In the genomic region with DNA sequence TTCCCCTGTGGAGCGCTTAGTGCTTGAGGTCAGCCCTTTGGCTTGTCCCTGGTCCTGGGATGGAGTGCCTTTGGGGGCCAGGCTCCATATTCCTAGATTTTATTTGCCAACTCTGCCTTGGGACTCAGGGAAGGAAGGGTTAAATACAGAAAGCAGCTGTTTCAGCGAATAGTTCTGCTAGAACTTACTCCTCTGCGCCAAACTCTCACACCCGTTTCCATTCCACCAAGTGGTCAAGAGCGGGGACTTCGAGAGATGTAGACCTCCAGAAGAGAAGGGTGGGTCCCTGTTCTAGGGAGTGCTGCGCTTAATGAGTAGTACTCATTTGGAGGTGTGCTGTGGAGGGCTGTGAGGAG, we compare ENCODE assay signal across 10 cellular contexts. TPM values are rescaled to one million over a fixed set of nuclear protein-coding genes. Genes with fewer than 3 reads are reported as not detected.
DNase-seq lines count a peak whose midpoint lies in the region; ATAC-seq and TF ChIP-seq lines count a peak whose summit lies in the region.
"Had no signal": no experiment of that assay in that cellular context is flagged by ENCODE, and none has a peak within 500 bp of the region (broad histone marks: within the 10 kb centered on the region; RNA-seq: fewer than 3 reads in every experiment).

No MANE protein-coding gene starts in this region.

- CTCF ChIA-PET in HEK293T (lab: Yijun Ruan, JAX) = interaction anchor here (0.6 to 2.7 kb wide), 12 partner anchors 14 to 215 kb away, joined by 3 to 10 read pairs (median 4); a partner anchor contains a TSS

- 73% methylated on average over 7 of the region's 7 CpGs for WGBS in hepatocyte (ENCODE audit: low lambda C conversion rate, missing lambda C conversion rate)
- WGBS in spleen, 5 donors = 73 to 85% (median 79%) methylated on average over 7 of the region's 7 CpGs

- intact Hi-C loops in spleen (cut with DNase I; ENCODE audit: low total_unique reads) = loop anchor here (5.0 kb wide), 2 partner anchors 72 to 147 kb away; no protein-coding TSS in a partner anchor

- H3K4me2 ChIP-seq in SU-DHL-6 (ENCODE audit: low read depth, low read length, poor library complexity, severe bottlenecking) (peak overlapping the region; percentile 30), hepatocyte (peak overlapping the region; percentile 19)

- H2AFZ ChIP-seq in SU-DHL-6 (ENCODE audit: low read depth, low read length, severe bottlenecking) = peak overlapping the region; percentile 97
- H2AFZ ChIP-seq in hepatocyte = no peak overlapping the region

- H3K79me2 ChIP-seq in SU-DHL-6 (ENCODE audit: insufficient read depth, low read length) (no peaks in the 10 kb centered on the region), hepatocyte (peaks cover 4% of the 10 kb centered on the region)

- H3K27ac ChIP-seq in SU-DHL-6 (ENCODE audit: low read depth, low read length) (no peak overlapping the region), hepatocyte (peak overlapping the region; percentile 86), spleen (peak overlapping the region; percentile 50 to 85 (median 71)), brain microvascular endothelial cell (no peak overlapping the region)

- ATAC-seq in GM18858 (IDR thresholded peaks at IDR 0.05; ENCODE audit: unreplicated experiment) = no peak

- H3K4me1 ChIP-seq in hepatocyte (ENCODE audit: insufficient read depth) (peaks cover 10% of the 10 kb centered on the region), spleen (peaks cover 22 to 42% (median 30%) of the 10 kb centered on the region in 6 donors)

- TF ChIP-seq POLR2A in spleen (IDR thresholded peaks at IDR 0.05) = no peak

- POLR2A ChIA-PET in HEK293T (lab: Yijun Ruan, JAX) = interaction anchor here (0.7 to 1.3 kb wide), 18 partner anchors 9 to 175 kb away, joined by 3 to 25 read pairs (median 4); a partner anchor contains a TSS

- no peaks in the 10 kb centered on the region for H4K20me1 ChIP-seq in SU-DHL-6 (ENCODE audit: low read depth, low read length)
- no peaks in the 10 kb centered on the region for H4K20me1 ChIP-seq in hepatocyte (ENCODE audit: insufficient read depth, poor library complexity, severe bottlenecking)

- H3K36me3 ChIP-seq in SU-DHL-6 (ENCODE audit: low read length) (no peaks in the 10 kb centered on the region), hepatocyte (replicated peaks; ENCODE audit: insufficient read depth, low read depth) (no peaks in the 10 kb centered on the region), spleen (peaks cover 0 to 27% (median 16%) of the 10 kb centered on the region in 6 donors), brain microvascular endothelial cell (replicated peaks) (peaks cover 25% of the 10 kb centered on the region)

- peak; percentile 32 for DNase-seq in HEK293T (ENCODE audit: extremely low spot score)
- DNase-seq in hepatocyte (ENCODE audit: low spot score) = no peak
- DNase-seq in spleen = peak; percentile 55
- DNase-seq in NCI-H446 treated with DMSO at 0.1 percent for 48 hours (lab: John Stamatoyannopoulos, UW) = no peak
- no peak for DNase-seq in brain microvascular endothelial cell
- no peak for DNase-seq in H4 (ENCODE audit: low spot score)

- H3K9me3 ChIP-seq in SU-DHL-6 (ENCODE audit: insufficient read depth, low read length) (no peaks in the 10 kb centered on the region), hepatocyte (ENCODE audit: low read depth) (no peaks in the 10 kb centered on the region), spleen (no peaks in the 10 kb centered on the region)

- H3K4me3 ChIP-seq in SU-DHL-6 (ENCODE audit: insufficient read depth, low read length, poor library complexity, severe bottlenecking) (no peak overlapping the region), hepatocyte (no peak overlapping the region), spleen (peak overlapping the region in 2 of 8 donors; percentile 30 to 69), brain microvascular endothelial cell (ENCODE audit: low read depth, low read length) (no peak overlapping the region)

- H3K27me3 ChIP-seq in SU-DHL-6 (ENCODE audit: low read length) (no peaks in the 10 kb centered on the region), hepatocyte (no peaks in the 10 kb centered on the region), spleen (replicated peaks in 1 of 7) (peaks cover 0 to 20% (median 0%) of the 10 kb centered on the region in 7 donors), brain microvascular endothelial cell (replicated peaks) (no peaks in the 10 kb centered on the region)

- in situ Hi-C loops in brain microvascular endothelial cell (cut with HindIII; ENCODE audit: low pct_ligation_motif_present, low sequenced_read_pairs) = no loop called here

- H3K9me2 ChIP-seq in SU-DHL-6 (replicated peaks; ENCODE audit: insufficient read depth, low read length) (no peaks in the 10 kb centered on the region), hepatocyte (replicated peaks; ENCODE audit: insufficient read depth) (no peaks in the 10 kb centered on the region)

- no peaks in the 10 kb centered on the region for H3F3A ChIP-seq in SU-DHL-6 (ENCODE audit: insufficient read depth)

- no peak for TF ChIP-seq CTCF in SU-DHL-6 (IDR thresholded peaks at IDR 0.05; ENCODE audit: insufficient read depth, low read length, poor library complexity, severe bottlenecking)
- TF ChIP-seq CTCF in hepatocyte (IDR thresholded peaks at IDR 0.05; ENCODE audit: poor library complexity) = no peak
- TF ChIP-seq CTCF in spleen (IDR thresholded peaks at IDR 0.05 in 8 of 11, conservative IDR thresholded peaks at IDR 0.05 in 3 of 11) = no peak
- TF ChIP-seq CTCF in brain microvascular endothelial cell (IDR thresholded peaks at IDR 0.05; ENCODE audit: low read depth, low read length, missing control alignments) = no peak

- H3K9ac ChIP-seq in SU-DHL-6 (ENCODE audit: low read length) = no peak overlapping the region

TF ChIP-seq in HEK293T, 16 proteins besides CTCF, POLR2A, EP300 and RAD21:
- TF ChIP-seq FOXK2 (IDR thresholded peaks at IDR 0.05) (no peak), L3MBTL2 (conservative IDR thresholded peaks at IDR 0.05) (no peak), FOXM1 (IDR thresholded peaks at IDR 0.05; ENCODE audit: borderline replicate concordance) (no peak), LEF1 (IDR thresholded peaks at IDR 0.05; ENCODE audit: borderline replicate concordance) (no peak), ZNF384 (IDR thresholded peaks at IDR 0.05) (no peak)

RNA-seq across cellular contexts. Expression of a gene that starts 0.7 kb away (rescaled TPM):
- total RNA-seq in hepatocyte = 11.4 and 15.7 TPM in 2 replicates
- polyA plus RNA-seq in hepatocyte = 14.5 and 15.7 TPM in 2 replicates
- 10 to 100 TPM in 5 of 7 donors, 1 to 10 TPM in 2; 8.3 to 15.3 (median 10.7) TPM for total RNA-seq in spleen
- polyA plus RNA-seq in spleen = 1 to 10 TPM; 6.2 to 8.9 (median 6.5) TPM
- 7.1 and 8.5 TPM in 2 replicates for total RNA-seq in H4 (2014; rRNA removed; shearing (Covaris generic))

RNA-seq across cellular contexts. Expression of a gene that starts 1.7 kb away (rescaled TPM):
- 3,581 and 4,608 TPM in 2 replicates for total RNA-seq in hepatocyte
- polyA plus RNA-seq in hepatocyte = 5,258 and 8,089 TPM in 2 replicates
- total RNA-seq in spleen = not detected
- under 1 TPM in 1 of 3 donors, not detected in 2; 0.29 TPM for polyA plus RNA-seq in spleen
- not detected in 2 replicates for total RNA-seq in H4 (2014; rRNA removed; shearing (Covaris generic))
- total RNA-seq: dermis microvascular lymphatic vessel endothelial cell, HT1080 had no signal

RNA-seq across cellular contexts. Expression of a gene that starts 10.1 kb away (rescaled TPM):
- total RNA-seq in hepatocyte (1.1 and 4.3 TPM in 2 replicates), spleen (100 to 1,000 TPM; 167 to 402 (median 268) TPM)
- polyA plus RNA-seq in hepatocyte (4.8 and 14.5 TPM in 2 replicates), spleen (100 to 1,000 TPM; 148 to 236 (median 202) TPM)
- total RNA-seq in H4 (2014; rRNA removed; shearing (Covaris generic)) = 2.0 and 6.1 TPM in 2 replicates

RNA-seq across cellular contexts. Expression of a gene that starts 12.8 kb away (rescaled TPM):
- total RNA-seq in hepatocyte (2.6 and 4.1 TPM in 2 replicates), spleen (not detected)
- polyA plus RNA-seq in hepatocyte (3.9 and 8.1 TPM in 2 replicates), spleen (under 1 TPM in 2 of 3 donors, not detected in 1; 0.06 to 0.11 TPM)
- total RNA-seq in H4 (2014; rRNA removed; shearing (Covaris generic)) = not detected in 2 replicates
- total RNA-seq: dermis microvascular lymphatic vessel endothelial cell, HT1080 had no signal

RNA-seq across cellular contexts. Expression of a gene that starts 23.0 kb away (rescaled TPM):
- total RNA-seq in hepatocyte (103 TPM in 2 replicates), spleen (100 to 1,000 TPM in 1 of 7 donors, 10 to 100 TPM in 6; 76.5 to 110 (median 88.0) TPM)
- polyA plus RNA-seq in hepatocyte (163 and 177 TPM in 2 replicates), spleen (10 to 100 TPM; 27.0 to 44.7 (median 34.1) TPM)
- 101 and 120 TPM in 2 replicates for total RNA-seq in H4 (2014; rRNA removed; shearing (Covaris generic))

Comparison
In these comparisons a context has a peak if more than half of its experiments do, and no peak if none do; other contexts are left out.
1. DNase-seq: peak in HEK293T (single experiment) and spleen (single experiment); none in hepatocyte (single experiment), NCI-H446 treated with DMSO at 0.1 percent for 48 hours (single experiment), brain microvascular endothelial cell (single experiment) and H4 (single experiment).
2. H3K27ac ChIP-seq: peak in hepatocyte (single experiment) and spleen (8 of 8); none in SU-DHL-6 (single experiment) and brain microvascular endothelial cell (single experiment).
3. RNA of a gene that starts 1.7 kb away (total RNA-seq): 3,581 to 4,608 TPM in hepatocyte; not detected in spleen and not detected in H4; every median in the first group is over 1,000 times any median in the second.
4. RNA of a gene that starts 10.1 kb away (total RNA-seq): 167 to 402 TPM in spleen; 1.1 to 4.3 TPM in hepatocyte and 2.0 to 6.1 TPM in H4; every median in the first group is over 10 times any median in the second.